Comparison of ENCODE assay signal across 9 cellular contexts in genomic region chr3:71680588-71680987, GRCh38. TPM values are rescaled to one million over a fixed set of nuclear protein-coding genes. Genes with fewer than 3 reads are reported as not detected.
DNase-seq lines count a peak whose midpoint lies in the region; ATAC-seq and TF ChIP-seq lines count a peak whose summit lies in the region.
"Had no signal": no experiment of that assay in that cellular context is flagged by ENCODE, and none has a peak within 500 bp of the region (broad histone marks: within the 10 kb centered on the region; RNA-seq: fewer than 3 reads in every experiment).

No MANE protein-coding gene starts in this region.

- intact Hi-C loops in body of pancreas (cut with DNase I) = no loop called here

- H3K27ac Mint-ChIP-seq in T-helper 17 cell = peak overlapping the region; percentile 2

- peak; percentile 73 for DNase-seq in GM03348 (ENCODE audit: low spot score)
- DNase-seq in T-helper 17 cell = no peak
- DNase-seq in fibroblast of the conjunctiva (ENCODE audit: low read depth) = peak; percentile 6
- no peak for DNase-seq in smooth muscle cell (lab: John Stamatoyannopoulos, UW; ENCODE audit: unreplicated experiment)
- no peak for DNase-seq in body of pancreas
- DNase-seq in HuH-7 (ENCODE audit: low spot score) = no peak
- DNase-seq in midbrain (lab: John Stamatoyannopoulos, UW) = no peak
- DNase-seq in T-helper 1 cell = no peak

- no peak for TF ChIP-seq POLR2A in body of pancreas (IDR thresholded peaks at IDR 0.05)

- no peaks in the 10 kb centered on the region for H3K36me3 ChIP-seq in smooth muscle cell (ENCODE audit: low read depth)
- H3K36me3 ChIP-seq in body of pancreas (replicated peaks in 1 of 2; ENCODE audit: insufficient read depth in 1 of 2, low read depth in 2 of 2) = no peaks in the 10 kb centered on the region

- 22% methylated on average over 1 of the region's 1 CpG for whole genome bisulfite sequencing in smooth muscle cell (ENCODE audit: low lambda C conversion rate)
- 52 to 68% methylated on average over 1 of the region's 1 CpG for WGBS in body of pancreas, 2 donors

- no peaks in the 10 kb centered on the region for H4K20me1 ChIP-seq in smooth muscle cell (ENCODE audit: low read depth)

- H3K4me3 Mint-ChIP-seq in T-helper 17 cell = no peak overlapping the region
- H3K4me3 Mint-ChIP-seq: CD4-positive, alpha-beta T cell had no signal

- ATAC-seq in T-helper 17 cell (no peak), body of pancreas (no peak)

- H3K4me1 ChIP-seq in smooth muscle cell (ENCODE audit: low read depth) (peaks cover 21% of the 10 kb centered on the region), body of pancreas (peaks cover 6% of the 10 kb centered on the region)

- no peaks in the 10 kb centered on the region for H3K79me2 ChIP-seq in smooth muscle cell (ENCODE audit: low read depth)

- H3K27ac ChIP-seq in smooth muscle cell (ENCODE audit: low read depth) = peak overlapping the region; percentile 29
- H3K27ac ChIP-seq in body of pancreas = no peak overlapping the region

- H3K9ac ChIP-seq in smooth muscle cell (ENCODE audit: low read depth) = no peak overlapping the region

- no peak overlapping the region for H2AFZ ChIP-seq in smooth muscle cell (ENCODE audit: low read depth)

- H3K36me3 Mint-ChIP-seq in T-helper 17 cell (ENCODE audit: low read depth) = peaks cover 6% of the 10 kb centered on the region

- TF ChIP-seq CTCF in smooth muscle cell (IDR thresholded peaks at IDR 0.05; ENCODE audit: borderline replicate concordance, insufficient read depth, poor library complexity, severe bottlenecking) (no peak), body of pancreas (IDR thresholded peaks at IDR 0.05) (no peak)

- no peaks in the 10 kb centered on the region for H3K27me3 Mint-ChIP-seq in T-helper 17 cell
- H3K27me3 Mint-ChIP-seq: CD4-positive, alpha-beta T cell had no signal

- H3K4me1 Mint-ChIP-seq in T-helper 17 cell = peaks cover 9% of the 10 kb centered on the region

- no peaks in the 10 kb centered on the region for H3F3A ChIP-seq in smooth muscle cell (ENCODE audit: low read depth)

- H3K27me3 ChIP-seq in smooth muscle cell (ENCODE audit: low read depth) = no peaks in the 10 kb centered on the region
- no peaks in the 10 kb centered on the region for H3K27me3 ChIP-seq in body of pancreas

- peak overlapping the region; percentile 60 for H3K4me2 ChIP-seq in smooth muscle cell

- H3K4me3 ChIP-seq in smooth muscle cell (peak overlapping the region; percentile 15), body of pancreas (no peak overlapping the region)

- H3K9me3 ChIP-seq in T-helper 17 cell (ENCODE audit: control insufficient read depth, low read length, poor library complexity, severe bottlenecking) (no peaks in the 10 kb centered on the region), smooth muscle cell (replicated peaks; ENCODE audit: low read depth) (no peaks in the 10 kb centered on the region), body of pancreas (no peaks in the 10 kb centered on the region)

RNA-seq across cellular contexts. Expression of gene EIF4E3, which starts 44.6 kb away (rescaled TPM):
- total RNA-seq in T-helper 17 cell = 10 to 100 TPM; 41.4 to 63.7 TPM
- total RNA-seq in smooth muscle cell = 2.2 and 3.5 TPM in 2 replicates
- polyA plus RNA-seq in smooth muscle cell = 2.3 and 2.8 TPM in 2 replicates
- total RNA-seq in body of pancreas = 1 to 10 TPM; 8.2 to 9.6 TPM

Comparison
In these comparisons a context has a peak if more than half of its experiments do, and no peak if none do; other contexts are left out.
1. DNase-seq: peak in GM03348 (single experiment) and fibroblast of the conjunctiva (single experiment); none in T-helper 17 cell (0 of 3), smooth muscle cell (single experiment), body of pancreas (0 of 4), HuH-7 (single experiment), midbrain (single experiment) and T-helper 1 cell (0 of 5).